ENCODE assay signal across 6 cellular contexts in genomic region chr11:65524010-65524746, GRCh38. TPM values are rescaled to one million over a fixed set of nuclear protein-coding genes. Genes with fewer than 3 reads are reported as not detected.
DNase-seq lines count a peak whose midpoint lies in the region; ATAC-seq and TF ChIP-seq lines count a peak whose summit lies in the region.

No MANE protein-coding gene starts in this region.

- peaks cover 35% of the 10 kb centered on the region for H3K79me2 ChIP-seq in osteoblast (ENCODE audit: insufficient read depth, low read length)

- H2BK120ac ChIP-seq in IMR-90 (ENCODE audit: low read depth, low read length): peak overlapping the region; percentile 35; the same call in 1 of the 2 replicates

- DNase-seq in IMR-90 (no peak), osteoblast (ENCODE audit: insufficient read length, low spot score, missing footprints) (peak; percentile 35), SHP77 treated with DMSO at 0.1 percent for 48 hours (lab: John Stamatoyannopoulos, UW) (no peak), putamen (ENCODE audit: low spot score) (no peak)
- DNase-seq in central memory CD8-positive, alpha-beta T cell (ENCODE audit: low spot score in 2 of 2): no peak

- 64% methylated on average over 2 of the region's 12 CpGs; no CpG with 5 or more reads in 1 of the 2 experiments for WGBS in IMR-90 (ENCODE audit: extremely low coverage in 2 of 2, insufficient read length in 1 of 2), 2 experiments

- peaks cover 4% of the 10 kb centered on the region; the same call in 1 of the 2 replicates for H3K9me1 ChIP-seq in IMR-90 (ENCODE audit: insufficient read depth, low read length)

- peaks cover 22% of the 10 kb centered on the region for H3K36me3 ChIP-seq in IMR-90 (ENCODE audit: control insufficient read depth, insufficient read depth, low read length)
- peaks cover 26% of the 10 kb centered on the region for H3K36me3 ChIP-seq in osteoblast (ENCODE audit: insufficient read depth, low read length)

- peak overlapping the region; percentile 31; the same call in 1 of the 2 replicates for H2AK5ac ChIP-seq in IMR-90 (ENCODE audit: low read depth, low read length)

- H3K23ac ChIP-seq in IMR-90 (ENCODE audit: low read depth, low read length): peak overlapping the region; percentile 24; the same call in 1 of the 2 replicates

- H3K9me3 ChIP-seq in IMR-90 (ENCODE audit: control insufficient read depth, insufficient read depth, low read length) (no peaks in the 10 kb centered on the region), osteoblast (ENCODE audit: low read depth, low read length) (no peaks in the 10 kb centered on the region)

- peaks cover 12% of the 10 kb centered on the region for H3K36me3 Mint-ChIP-seq in central memory CD8-positive, alpha-beta T cell (ENCODE audit: insufficient read depth)

- POLR2A ChIA-PET in IMR-90 (lab: Charles Lee; ENCODE audit: unreplicated experiment): interaction anchor here (0.5 to 1.8 kb wide), 2 partner anchors 16 to 25 kb away, joined by 3 to 7 read pairs; partner anchors contain the start of gene MALAT1

- peak overlapping the region; percentile 85 for H3K4ac ChIP-seq in IMR-90 (ENCODE audit: low read depth, low read length)

- no peaks in the 10 kb centered on the region for H3K27me3 Mint-ChIP-seq in central memory CD8-positive, alpha-beta T cell

- H3K56ac ChIP-seq in IMR-90 (ENCODE audit: extremely low read depth, insufficient read depth, low read length): no peak overlapping the region

- H3K4me3 ChIP-seq in IMR-90 (ENCODE audit: insufficient read depth, low read depth, low read length): peak overlapping the region; percentile 43; the same call in 1 of the 2 replicates
- H3K4me3 ChIP-seq in osteoblast (ENCODE audit: insufficient read depth, low read length): peak overlapping the region; percentile 46

- ATAC-seq in IMR-90 (ENCODE audit: low read depth): no peak; the same call in 1 of the 2 replicates
- peak; percentile 15 for ATAC-seq in central memory CD8-positive, alpha-beta T cell (replicated peaks; ENCODE audit: extremely low read depth, poor library complexity, severe bottlenecking)
- ATAC-seq in GM19324 (IDR thresholded peaks at IDR 0.05; ENCODE audit: low FRiP score, unreplicated experiment): no peak

- no TSS peak for BruUV-seq in IMR-90 (replicated peaks; lab: Mats Ljungman, UMichigan)

- H2BK5ac ChIP-seq in IMR-90 (ENCODE audit: low read depth, low read length, poor library complexity, severe bottlenecking): no peak overlapping the region

- CTCF ChIA-PET in IMR-90 (lab: Yijun Ruan, JAX): interaction anchor here (1.0 kb wide), 1 partner anchor 16 kb away, joined by 3 read pairs; no protein-coding TSS in a partner anchor

- H3K14ac ChIP-seq in IMR-90 (replicated peaks; ENCODE audit: low read depth, low read length): peak overlapping the region; percentile 91

- peak overlapping the region; percentile 68 for H3K9ac ChIP-seq in IMR-90 (ENCODE audit: low read depth, low read length)

- H2AK9ac ChIP-seq in IMR-90 (replicated peaks; ENCODE audit: low read depth, low read length, poor library complexity): peak overlapping the region; percentile 53

- peak overlapping the region; percentile 74 to 79; a peak in 2 of 4 replicates for H4K8ac ChIP-seq in IMR-90 (ENCODE audit: low read depth in 2 of 2, low read length in 2 of 2)

- H2BK15ac ChIP-seq in IMR-90 (ENCODE audit: low read depth, low read length): peak overlapping the region; percentile 42; the same call in 1 of the 3 replicates

- dilution Hi-C loops in IMR-90 (cut with HindIII; ENCODE audit: low sequenced_read_pairs, unreplicated experiment): no loop called here

- H3K4me2 ChIP-seq in IMR-90 (ENCODE audit: low read depth, low read length) (peak overlapping the region; percentile 97), osteoblast (ENCODE audit: insufficient read depth, low read length) (peak overlapping the region; percentile 79)

- H3K79me1 ChIP-seq in IMR-90 (ENCODE audit: low read depth in 1 of 2, low read length in 2 of 2): peaks cover 21 to 43% of the 10 kb centered on the region in 2 experiments

- TF ChIP-seq POLR2A in IMR-90 (IDR thresholded peaks at IDR 0.05; ENCODE audit: low read depth, low read length): no peak

- H4K20me1 ChIP-seq in IMR-90 (ENCODE audit: insufficient read depth, low read length) (peaks cover 25% of the 10 kb centered on the region; the same call in 1 of the 2 replicates), osteoblast (ENCODE audit: insufficient read depth, low read length) (peaks cover 30% of the 10 kb centered on the region)

- peak overlapping the region; percentile 50 for H3K4me3 Mint-ChIP-seq in central memory CD8-positive, alpha-beta T cell

- H4K5ac ChIP-seq in IMR-90 (ENCODE audit: low read depth, low read length): peak overlapping the region; percentile 30; the same call in 1 of the 2 replicates

- in situ Hi-C loops in IMR-90 (cut with MboI; ENCODE audit: low sequenced_read_pairs): no loop called here

- intact Hi-C loops in IMR-90 (cut with micrococcal nuclease): no loop called here

- no peaks in the 10 kb centered on the region for H3K27me3 ChIP-seq in IMR-90 (ENCODE audit: control insufficient read depth, insufficient read depth, low read length)
- H3K27me3 ChIP-seq in osteoblast (ENCODE audit: insufficient read depth, low read length): no peaks in the 10 kb centered on the region

- H3K4me1 ChIP-seq in IMR-90 (ENCODE audit: control insufficient read depth, insufficient read depth, low read length) (peaks cover 12% of the 10 kb centered on the region), osteoblast (ENCODE audit: insufficient read depth, low read length) (peaks cover 16% of the 10 kb centered on the region)

- no peaks in the 10 kb centered on the region for H3K9me3 Mint-ChIP-seq in central memory CD8-positive, alpha-beta T cell

- H3K27ac ChIP-seq in IMR-90 (ENCODE audit: insufficient read depth, low read length): peak overlapping the region; percentile 34
- peak overlapping the region; percentile 32 for H3K27ac ChIP-seq in osteoblast (ENCODE audit: low read depth, low read length)

- peaks cover 33% of the 10 kb centered on the region for H3K4me1 Mint-ChIP-seq in central memory CD8-positive, alpha-beta T cell

- no peak overlapping the region for H4K91ac ChIP-seq in IMR-90 (ENCODE audit: insufficient read depth, low read depth, low read length)

- H2AFZ ChIP-seq in IMR-90 (replicated peaks; ENCODE audit: low read length, poor library complexity): peak overlapping the region; percentile 85
- H2AFZ ChIP-seq in osteoblast (ENCODE audit: low read length): peak overlapping the region; percentile 83

- H3K27ac Mint-ChIP-seq in central memory CD8-positive, alpha-beta T cell (ENCODE audit: low read depth): peak overlapping the region; percentile 64

- no peak for TF ChIP-seq CTCF in IMR-90 (conservative IDR thresholded peaks at IDR 0.05; ENCODE audit: low read depth, low read length)
- no peak for TF ChIP-seq CTCF in osteoblast (IDR thresholded peaks at IDR 0.05; ENCODE audit: extremely low read depth, low read depth, low read length)

- TF ChIP-seq RAD21 in IMR-90 (IDR thresholded peaks at IDR 0.05; ENCODE audit: low read length): no peak

- H3K18ac ChIP-seq in IMR-90 (ENCODE audit: low read depth, low read length): peak overlapping the region; percentile 79; the same call in 1 of the 2 replicates

- no peak overlapping the region; the same call in 1 of the 2 replicates for H2BK20ac ChIP-seq in IMR-90 (ENCODE audit: low read depth, low read length)

TF ChIP-seq in IMR-90, 13 proteins besides CTCF, POLR2A, EP300 and RAD21:
- TF ChIP-seq SMC3 (IDR thresholded peaks at IDR 0.05; ENCODE audit: low read depth, low read length) (no peak), MAFK (IDR thresholded peaks at IDR 0.05; ENCODE audit: low read depth, low read length) (no peak), MXI1 (IDR thresholded peaks at IDR 0.05; ENCODE audit: borderline replicate concordance, low read depth, low read length) (no peak), FOS (IDR thresholded peaks at IDR 0.05; ENCODE audit: low read depth, low read length) (no peak), RCOR1 (IDR thresholded peaks at IDR 0.05; ENCODE audit: insufficient replicate concordance, low read length) (no peak)

RNA-seq across cellular contexts. Expression of gene SCYL1, which starts 0.7 kb away (rescaled TPM):
- total RNA-seq in IMR-90 (2012; rRNA removed) (95.8 and 96.4 TPM in 2 replicates), osteoblast (109 and 115 TPM in 2 replicates)
- polyA plus RNA-seq in IMR-90 (2012; rRNA removed): 150 and 172 TPM in 2 replicates
- 166 and 172 TPM in 2 replicates for polyA plus RNA-seq in IMR-90 (2012; cell fraction: cytosol; rRNA removed)
- 173 and 359 TPM in 2 replicates for polyA plus RNA-seq in IMR-90 (2012; cell fraction: nucleus; rRNA removed; ENCODE audit: low replicate concordance)

RNA-seq across cellular contexts. Expression of gene MALAT1, which starts 25.3 kb away (rescaled TPM):
- total RNA-seq in IMR-90 (2012; rRNA removed): 3,569 and 5,244 TPM in 2 replicates
- 430 and 636 TPM in 2 replicates for polyA plus RNA-seq in IMR-90 (2012; rRNA removed)
- 4.7 and 16.7 TPM in 2 replicates for polyA plus RNA-seq in IMR-90 (2012; cell fraction: cytosol; rRNA removed)
- polyA plus RNA-seq in IMR-90 (2012; cell fraction: nucleus; rRNA removed; ENCODE audit: low replicate concordance): 481 and 5,232 TPM in 2 replicates
- 19,002 and 21,612 TPM in 2 replicates for total RNA-seq in osteoblast

RNA-seq across cellular contexts. Expression of gene LTBP3, which starts 34.0 kb away (rescaled TPM):
- total RNA-seq in IMR-90 (2012; rRNA removed) (6.6 and 8.3 TPM in 2 replicates), osteoblast (40.7 and 41.6 TPM in 2 replicates)
- 145 and 216 TPM in 2 replicates for polyA plus RNA-seq in IMR-90 (2012; rRNA removed)
- 229 and 255 TPM in 2 replicates for polyA plus RNA-seq in IMR-90 (2012; cell fraction: cytosol; rRNA removed)
- polyA plus RNA-seq in IMR-90 (2012; cell fraction: nucleus; rRNA removed; ENCODE audit: low replicate concordance): 685 and 1,572 TPM in 2 replicates

RNA-seq across cellular contexts. Expression of gene ZNRD2, which starts 46.1 kb away (rescaled TPM):
- 69.7 and 75.6 TPM in 2 replicates for total RNA-seq in IMR-90 (2012; rRNA removed)
- 90.3 and 113 TPM in 2 replicates for polyA plus RNA-seq in IMR-90 (2012; rRNA removed)
- 68.6 and 112 TPM in 2 replicates for polyA plus RNA-seq in IMR-90 (2012; cell fraction: cytosol; rRNA removed)
- 56.1 and 132 TPM in 2 replicates for polyA plus RNA-seq in IMR-90 (2012; cell fraction: nucleus; rRNA removed; ENCODE audit: low replicate concordance)
- 37.1 and 42.3 TPM in 2 replicates for total RNA-seq in osteoblast

RNA-seq across cellular contexts. Expression of gene FAM89B, which starts 48.2 kb away (rescaled TPM):
- total RNA-seq in IMR-90 (2012; rRNA removed): 12.0 and 14.2 TPM in 2 replicates
- 65.5 and 86.6 TPM in 2 replicates for polyA plus RNA-seq in IMR-90 (2012; rRNA removed)
- polyA plus RNA-seq in IMR-90 (2012; cell fraction: cytosol; rRNA removed): 20.7 and 84.1 TPM in 2 replicates
- 26.4 and 80.1 TPM in 2 replicates for polyA plus RNA-seq in IMR-90 (2012; cell fraction: nucleus; rRNA removed; ENCODE audit: low replicate concordance)
- 31.5 and 36.2 TPM in 2 replicates for total RNA-seq in osteoblast
